9 cellular contexts compared by ENCODE assay signal in genomic region chr18:77099501-77100370, GRCh38. TPM values are rescaled to one million over a fixed set of nuclear protein-coding genes. Genes with fewer than 3 reads are reported as not detected.
DNase-seq lines count a peak whose midpoint lies in the region; ATAC-seq and TF ChIP-seq lines count a peak whose summit lies in the region.
"Had no signal": no experiment of that assay in that cellular context is flagged by ENCODE, and none has a peak within 500 bp of the region (broad histone marks: within the 10 kb centered on the region; RNA-seq: fewer than 3 reads in every experiment).

No MANE protein-coding gene starts in this region.

- no peaks in the 10 kb centered on the region for H3K9me3 ChIP-seq in lower lobe of right lung

- H3K27ac ChIP-seq in lower lobe of right lung, result peak overlapping the region; percentile 39

- intact Hi-C loops in Calu3 (cut with micrococcal nuclease; ENCODE audit: unreplicated experiment) (loop anchor here (2.0 kb wide), 1 partner anchor 45 kb away; no protein-coding TSS in a partner anchor), lower lobe of right lung (cut with DNase I) (no loop called here)

- H3K9me3 Mint-ChIP-seq in Calu3 (ENCODE audit: low read depth, unreplicated experiment), result no peaks in the 10 kb centered on the region
- H3K9me3 Mint-ChIP-seq in activated CD8-positive, alpha-beta T cell treated with anti-CD3 and anti-CD28 coated beads, Interleukin-2, amount 10 ng/mL, durations not matched to agents 7 days and 5 days (ENCODE audit: insufficient read depth), result no peaks in the 10 kb centered on the region

- H3K36me3 ChIP-seq in lower lobe of right lung, result peaks cover 18% of the 10 kb centered on the region

- H3K27me3 Mint-ChIP-seq in Calu3 (ENCODE audit: unreplicated experiment), result no peaks in the 10 kb centered on the region
- H3K27me3 Mint-ChIP-seq in activated CD8-positive, alpha-beta T cell treated with anti-CD3 and anti-CD28 coated beads, Interleukin-2, amount 10 ng/mL, durations not matched to agents 7 days and 5 days (ENCODE audit: low read depth), result no peaks in the 10 kb centered on the region

- POLR2A ChIA-PET in activated CD8-positive, alpha-beta T cell treated with anti-CD3 and anti-CD28 coated beads, Interleukin-2, amount 10 ng/mL, durations not matched to agents 7 days and 5 days (lab: Charles Lee), result interaction anchor here (1.0 to 6.9 kb wide), 5 partner anchors 15 to 48 kb away, joined by 3 to 103 read pairs (median 36); partner anchors contain the start of gene MBP

- no peak overlapping the region for H3K4me3 ChIP-seq in lower lobe of right lung

- no peak overlapping the region for H3K4me3 Mint-ChIP-seq in Calu3 (ENCODE audit: low read depth, unreplicated experiment)
- peak overlapping the region; percentile 56 for H3K4me3 Mint-ChIP-seq in activated CD8-positive, alpha-beta T cell treated with anti-CD3 and anti-CD28 coated beads, Interleukin-2, amount 10 ng/mL, durations not matched to agents 7 days and 5 days

- TF ChIP-seq CTCF in Calu3 (IDR thresholded peaks at IDR 0.05; ENCODE audit: unreplicated experiment) (no peak), lower lobe of right lung (IDR thresholded peaks at IDR 0.05) (no peak)

- no TSS peak for BruUV-seq in Calu3 (replicated peaks; lab: Mats Ljungman, UMichigan)

- peaks cover 83% of the 10 kb centered on the region for H3K4me1 ChIP-seq in lower lobe of right lung

- ATAC-seq in GM21825 (IDR thresholded peaks at IDR 0.05; ENCODE audit: unreplicated experiment) (peak; percentile 27), lower lobe of right lung (no peak)
- peak; percentile 10 for ATAC-seq in activated CD8-positive, alpha-beta T cell treated with anti-CD3 and anti-CD28 coated beads, Interleukin-2, amount 10 ng/mL, durations not matched to agents 7 days and 5 days

- H3K27me3 ChIP-seq in lower lobe of right lung (ENCODE audit: low read depth), result no peaks in the 10 kb centered on the region

- peak overlapping the region; percentile 94 for H3K27ac Mint-ChIP-seq in Calu3 (ENCODE audit: unreplicated experiment)
- H3K27ac Mint-ChIP-seq in activated CD8-positive, alpha-beta T cell treated with anti-CD3 and anti-CD28 coated beads, Interleukin-2, amount 10 ng/mL, durations not matched to agents 7 days and 5 days, result peak overlapping the region; percentile 96

- CTCF ChIA-PET in Calu3 (lab: Charles Lee), result interaction anchor here (1.1 to 2.1 kb wide), 2 partner anchors 15 to 32 kb away, joined by 3 to 8 read pairs; no protein-coding TSS in a partner anchor
- CTCF ChIA-PET in activated CD8-positive, alpha-beta T cell treated with anti-CD3 and anti-CD28 coated beads, Interleukin-2, amount 10 ng/mL, durations not matched to agents 7 days and 5 days (lab: Charles Lee), result interaction anchor here (0.7 to 1.7 kb wide), 4 partner anchors 22 to 31 kb away, joined by 3 to 6 read pairs (median 4); no protein-coding TSS in a partner anchor

- peaks cover 64% of the 10 kb centered on the region for H3K4me1 Mint-ChIP-seq in Calu3 (ENCODE audit: low read depth, unreplicated experiment)
- peaks cover 95% of the 10 kb centered on the region for H3K4me1 Mint-ChIP-seq in activated CD8-positive, alpha-beta T cell treated with anti-CD3 and anti-CD28 coated beads, Interleukin-2, amount 10 ng/mL, durations not matched to agents 7 days and 5 days (ENCODE audit: low read depth)

- no peak for DNase-seq in Calu3
- peak; percentile 55 for DNase-seq in activated CD8-positive, alpha-beta T cell treated with anti-CD3 and anti-CD28 coated beads, Interleukin-2, amount 10 ng/mL, durations not matched to agents 7 days and 5 days
- DNase-seq in lower lobe of right lung, result no peak
- DNase-seq in RKO (ENCODE audit: low spot score), result no peak
- DNase-seq in NCI-H345 (lab: John Stamatoyannopoulos, UW), result no peak
- no peak for DNase-seq in NK-92 (lab: John Stamatoyannopoulos, UW; ENCODE audit: unreplicated experiment)
- DNase-seq in SKM-1 (lab: John Stamatoyannopoulos, UW; ENCODE audit: unreplicated experiment), result no peak
- DNase-seq: aorta had no signal

- H3K36me3 Mint-ChIP-seq in Calu3 (ENCODE audit: insufficient read depth, unreplicated experiment), result peaks cover 90% of the 10 kb centered on the region
- peaks cover 86% of the 10 kb centered on the region for H3K36me3 Mint-ChIP-seq in activated CD8-positive, alpha-beta T cell treated with anti-CD3 and anti-CD28 coated beads, Interleukin-2, amount 10 ng/mL, durations not matched to agents 7 days and 5 days (ENCODE audit: low read depth)

RNA-seq across cellular contexts. Expression of gene MBP, which starts 32.8 kb away (rescaled TPM):
- total RNA-seq in Calu3 (2022) (221 and 257 TPM in 2 replicates), lower lobe of right lung (90.6 TPM)
- total RNA-seq in activated CD8-positive, alpha-beta T cell treated with anti-CD3 and anti-CD28 coated beads, Interleukin-2, amount 10 ng/mL, durations not matched to agents 7 days and 5 days, result 10 to 100 TPM; 86.5 to 87.0 TPM

Comparison
In these comparisons a context has a peak if more than half of its experiments do, and no peak if none do; other contexts are left out.
1. ATAC-seq: peak in GM21825 (single experiment) and activated CD8-positive, alpha-beta T cell treated with anti-CD3 and anti-CD28 coated beads, Interleukin-2, amount 10 ng/mL, durations not matched to agents 7 days and 5 days (single experiment); none in lower lobe of right lung (0 of 2).